Comparison of ENCODE assay signal across 1 cellular context in genomic region chr5:179819296-179820126, GRCh38.
TF ChIP-seq lines count a peak whose summit lies in the region.

No MANE protein-coding gene starts in this region.

TF ChIP-seq in K562, 482 proteins besides CTCF, POLR2A, EP300 and RAD21 (continued from another document and continues in another):
- TF ChIP-seq RNF2 (IDR thresholded peaks at IDR 0.05) (0 out of 2 replicates have a peak, but pooled peaks have one; percentile 63), FOXK2 (conservative IDR thresholded peaks at IDR 0.05 in 1 of 2, IDR thresholded peaks at IDR 0.05 in 1 of 2; ENCODE audit: low read depth in 2 of 2) (no peak), U2AF1 (optimal IDR thresholded peaks at IDR 0.05; ENCODE audit: low read depth, low read length) (no peak), ATF4 (CRISPR knock-in tag; IDR thresholded peaks at IDR 0.05) (peak; percentile 66; the same call in 1 of the 2 replicates), PYGO2 (tag; IDR thresholded peaks at IDR 0.05) (peak; percentile 65; the same call in 1 of the 2 replicates), ZNF408 (CRISPR knock-in tag; IDR thresholded peaks at IDR 0.05; ENCODE audit: low read depth) (no peak), ZZZ3 (IDR thresholded peaks at IDR 0.05) (no peak), ZBED1 (IDR thresholded peaks at IDR 0.05) (no peak), ZSCAN32 (CRISPR knock-in tag; IDR thresholded peaks at IDR 0.05) (peak; percentile 52; the same call in 1 of the 2 replicates), ELF2 (CRISPR knock-in tag; IDR thresholded peaks at IDR 0.05) (peak; percentile 70; the same call in 1 of the 2 replicates), FOSL1 (tag; conservative IDR thresholded peaks at IDR 0.05) (peak; percentile 67; the same call in 1 of the 2 replicates), CBX3 (IDR thresholded peaks at IDR 0.05; ENCODE audit: borderline replicate concordance in 1 of 2, low read length in 2 of 2) (no peak), NEUROD1 (IDR thresholded peaks at IDR 0.05; ENCODE audit: borderline replicate concordance, low read depth, low read length, partially characterized antibody) (no peak), CREB5 (CRISPR knock-in tag; IDR thresholded peaks at IDR 0.05) (no peak; the same call in 1 of the 2 replicates), HMG20A (CRISPR knock-in tag; conservative IDR thresholded peaks at IDR 0.05) (0 out of 2 replicates have a peak, but pooled peaks have one; percentile 9), TEAD2 (tag; IDR thresholded peaks at IDR 0.05) (peak; percentile 75; the same call in 1 of the 2 replicates), WHSC1 (IDR thresholded peaks at IDR 0.05; ENCODE audit: low read length) (no peak), ZNF778 (CRISPR knock-in tag; IDR thresholded peaks at IDR 0.05) (no peak), FOXP1 (CRISPR knock-in tag; IDR thresholded peaks at IDR 0.05) (no peak), ZNF668 (CRISPR knock-in tag; IDR thresholded peaks at IDR 0.05) (peak; percentile 91), MEF2D (tag; conservative IDR thresholded peaks at IDR 0.05; ENCODE audit: low read depth) (peak; percentile 53; the same call in 1 of the 2 replicates), NRF1 (conservative IDR thresholded peaks at IDR 0.05 in 1 of 2, IDR thresholded peaks at IDR 0.05 in 1 of 2) (no peak), RERE (CRISPR knock-in tag; IDR thresholded peaks at IDR 0.05; ENCODE audit: borderline replicate concordance) (no peak), MCM7 (IDR thresholded peaks at IDR 0.05) (no peak), JUN (IDR thresholded peaks at IDR 0.05; ENCODE audit: borderline replicate concordance, low read depth, low read length) (peak; percentile 63; the same call in 1 of the 2 replicates), JUN (CRISPR knock-in tag; IDR thresholded peaks at IDR 0.05; ENCODE audit: borderline replicate concordance) (no peak), SNRNP70 (optimal IDR thresholded peaks at IDR 0.05; ENCODE audit: low read depth, low read length) (no peak), EZH2 (IDR thresholded peaks at IDR 0.05; ENCODE audit: borderline replicate concordance, low read depth, low read length) (no peak), RBBP5 (IDR thresholded peaks at IDR 0.05; ENCODE audit: borderline replicate concordance, insufficient read depth, low read length, poor library complexity, severe bottlenecking) (no peak), ID3 (CRISPR knock-in tag; IDR thresholded peaks at IDR 0.05) (peak; percentile 74; the same call in 1 of the 2 replicates), ID3 (tag; IDR thresholded peaks at IDR 0.05) (peak; percentile 90), PTBP1 (IDR thresholded peaks at IDR 0.05; ENCODE audit: low read depth, low read length) (no peak), BCL6 (CRISPR knock-in tag; IDR thresholded peaks at IDR 0.05) (peak; percentile 19; the same call in 1 of the 2 replicates), ETV6 (IDR thresholded peaks at IDR 0.05; ENCODE audit: borderline replicate concordance in 1 of 2, low read depth in 2 of 2, low read length in 1 of 2) (no peak), ETV6 (CRISPR knock-in tag; IDR thresholded peaks at IDR 0.05; ENCODE audit: borderline replicate concordance) (no peak), STAG1 (CRISPR knock-in tag; IDR thresholded peaks at IDR 0.05; ENCODE audit: borderline replicate concordance) (no peak), TAF7 (tag; IDR thresholded peaks at IDR 0.05) (no peak), PCBP1 (IDR thresholded peaks at IDR 0.05; ENCODE audit: low read depth, low read length, poor library complexity, severe bottlenecking) (peak; percentile 75), SNAPC5 (CRISPR knock-in tag; IDR thresholded peaks at IDR 0.05) (no peak), SRF (CRISPR knock-in tag; IDR thresholded peaks at IDR 0.05) (0 out of 4 replicates have a peak, but pooled peaks of 1 of the 2 experiments have one; percentile 49), CBX1 (IDR thresholded peaks at IDR 0.05; ENCODE audit: low read depth) (no peak), TCFL5 (CRISPR knock-in tag; conservative IDR thresholded peaks at IDR 0.05) (peak; percentile 48), KAT7 (CRISPR knock-in tag; IDR thresholded peaks at IDR 0.05; ENCODE audit: borderline replicate concordance) (no peak), ZNF583 (CRISPR knock-in tag; IDR thresholded peaks at IDR 0.05) (peak; percentile 98), MTA1 (IDR thresholded peaks at IDR 0.05; ENCODE audit: borderline replicate concordance) (no peak; the same call in 1 of the 2 replicates), NKRF (IDR thresholded peaks at IDR 0.05; ENCODE audit: borderline replicate concordance) (peak; percentile 40; the same call in 1 of the 2 replicates), ZNF551 (CRISPR knock-in tag; IDR thresholded peaks at IDR 0.05) (no peak), PML (IDR thresholded peaks at IDR 0.05; ENCODE audit: low read length) (no peak), ZNF143 (CRISPR knock-in tag; IDR thresholded peaks at IDR 0.05) (no peak), FUS (optimal IDR thresholded peaks at IDR 0.05; ENCODE audit: low read depth, low read length) (no peak), TAF15 (IDR thresholded peaks at IDR 0.05; ENCODE audit: low read depth, low read length) (no peak), NFE2 (IDR thresholded peaks at IDR 0.05; ENCODE audit: low read depth) (peak; percentile 94), ETS2 (tag; IDR thresholded peaks at IDR 0.05; ENCODE audit: borderline replicate concordance, poor library complexity, severe bottlenecking) (peak; percentile 7), CHD1 (IDR thresholded peaks at IDR 0.05; ENCODE audit: low read length) (no peak), ZNF644 (tag; IDR thresholded peaks at IDR 0.05; ENCODE audit: low read depth) (peak; percentile 93)
- TF ChIP-seq, protein P1, sequence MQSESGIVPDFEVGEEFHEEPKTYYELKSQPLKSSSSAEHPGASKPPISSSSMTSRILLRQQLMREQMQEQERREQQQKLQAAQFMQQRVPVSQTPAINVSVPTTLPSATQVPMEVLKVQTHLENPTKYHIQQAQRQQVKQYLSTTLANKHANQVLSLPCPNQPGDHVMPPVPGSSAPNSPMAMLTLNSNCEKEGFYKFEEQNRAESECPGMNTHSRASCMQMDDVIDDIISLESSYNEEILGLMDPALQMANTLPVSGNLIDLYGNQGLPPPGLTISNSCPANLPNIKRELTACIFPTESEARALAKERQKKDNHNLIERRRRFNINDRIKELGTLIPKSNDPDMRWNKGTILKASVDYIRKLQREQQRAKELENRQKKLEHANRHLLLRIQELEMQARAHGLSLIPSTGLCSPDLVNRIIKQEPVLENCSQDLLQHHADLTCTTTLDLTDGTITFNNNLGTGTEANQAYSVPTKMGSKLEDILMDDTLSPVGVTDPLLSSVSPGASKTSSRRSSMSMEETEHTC (IDR thresholded peaks at IDR 0.05): no peak
- TF ChIP-seq, protein P2, sequence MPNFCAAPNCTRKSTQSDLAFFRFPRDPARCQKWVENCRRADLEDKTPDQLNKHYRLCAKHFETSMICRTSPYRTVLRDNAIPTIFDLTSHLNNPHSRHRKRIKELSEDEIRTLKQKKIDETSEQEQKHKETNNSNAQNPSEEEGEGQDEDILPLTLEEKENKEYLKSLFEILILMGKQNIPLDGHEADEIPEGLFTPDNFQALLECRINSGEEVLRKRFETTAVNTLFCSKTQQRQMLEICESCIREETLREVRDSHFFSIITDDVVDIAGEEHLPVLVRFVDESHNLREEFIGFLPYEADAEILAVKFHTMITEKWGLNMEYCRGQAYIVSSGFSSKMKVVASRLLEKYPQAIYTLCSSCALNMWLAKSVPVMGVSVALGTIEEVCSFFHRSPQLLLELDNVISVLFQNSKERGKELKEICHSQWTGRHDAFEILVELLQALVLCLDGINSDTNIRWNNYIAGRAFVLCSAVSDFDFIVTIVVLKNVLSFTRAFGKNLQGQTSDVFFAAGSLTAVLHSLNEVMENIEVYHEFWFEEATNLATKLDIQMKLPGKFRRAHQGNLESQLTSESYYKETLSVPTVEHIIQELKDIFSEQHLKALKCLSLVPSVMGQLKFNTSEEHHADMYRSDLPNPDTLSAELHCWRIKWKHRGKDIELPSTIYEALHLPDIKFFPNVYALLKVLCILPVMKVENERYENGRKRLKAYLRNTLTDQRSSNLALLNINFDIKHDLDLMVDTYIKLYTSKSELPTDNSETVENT (CRISPR knock-in tag; IDR thresholded peaks at IDR 0.05): no peak
- TF ChIP-seq, protein P3, sequence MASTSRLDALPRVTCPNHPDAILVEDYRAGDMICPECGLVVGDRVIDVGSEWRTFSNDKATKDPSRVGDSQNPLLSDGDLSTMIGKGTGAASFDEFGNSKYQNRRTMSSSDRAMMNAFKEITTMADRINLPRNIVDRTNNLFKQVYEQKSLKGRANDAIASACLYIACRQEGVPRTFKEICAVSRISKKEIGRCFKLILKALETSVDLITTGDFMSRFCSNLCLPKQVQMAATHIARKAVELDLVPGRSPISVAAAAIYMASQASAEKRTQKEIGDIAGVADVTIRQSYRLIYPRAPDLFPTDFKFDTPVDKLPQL (IDR thresholded peaks at IDR 0.05; ENCODE audit: extremely low read depth, insufficient read length): no peak
- TF ChIP-seq, protein P4, sequence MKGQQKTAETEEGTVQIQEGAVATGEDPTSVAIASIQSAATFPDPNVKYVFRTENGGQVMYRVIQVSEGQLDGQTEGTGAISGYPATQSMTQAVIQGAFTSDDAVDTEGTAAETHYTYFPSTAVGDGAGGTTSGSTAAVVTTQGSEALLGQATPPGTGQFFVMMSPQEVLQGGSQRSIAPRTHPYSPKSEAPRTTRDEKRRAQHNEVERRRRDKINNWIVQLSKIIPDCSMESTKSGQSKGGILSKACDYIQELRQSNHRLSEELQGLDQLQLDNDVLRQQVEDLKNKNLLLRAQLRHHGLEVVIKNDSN (CRISPR knock-in tag; IDR thresholded peaks at IDR 0.05): peak; percentile 71
